In genomic region chr12:106986625-106987389, GRCh38 we compare ENCODE assay signal across 8 cellular contexts. TPM values are rescaled to one million over a fixed set of nuclear protein-coding genes. Genes with fewer than 3 reads are reported as not detected.
DNase-seq lines count a peak whose midpoint lies in the region; ATAC-seq and TF ChIP-seq lines count a peak whose summit lies in the region.

MTERF2 (minus strand) TSS chr12:106987146; CDS start chr12:106978714, 8,432 bp downstream.

- TF ChIP-seq CTCF in cardiac muscle cell (IDR thresholded peaks at IDR 0.05; ENCODE audit: low read depth, low read length) (no peak), parathyroid adenoma (IDR thresholded peaks at IDR 0.05) (no peak), tibial artery (IDR thresholded peaks at IDR 0.05) (no peak)

- intact Hi-C loops in tibial artery (cut with DNase I; ENCODE audit: low total_unique reads): loop anchor here (2.0 kb wide), 1 partner anchor 30 kb away; no protein-coding TSS in a partner anchor

- H3K36me3 ChIP-seq in adipocyte (ENCODE audit: control insufficient read depth, insufficient read depth, low read length, severe bottlenecking): peaks cover 16% of the 10 kb centered on the region
- peaks cover 5% of the 10 kb centered on the region for H3K36me3 ChIP-seq in cardiac muscle cell
- no peaks in the 10 kb centered on the region for H3K36me3 ChIP-seq in parathyroid adenoma (ENCODE audit: control insufficient read depth, insufficient read depth, low read length)
- peaks cover 0 to 8% (median 0%) of the 10 kb centered on the region in 3 donors for H3K36me3 ChIP-seq in tibial artery

- peaks cover 40% of the 10 kb centered on the region for H3K4me1 ChIP-seq in adipocyte (ENCODE audit: control insufficient read depth, insufficient read depth, low read length)
- H3K4me1 ChIP-seq in cardiac muscle cell (ENCODE audit: low read depth): peaks cover 11% of the 10 kb centered on the region
- peaks cover 15% of the 10 kb centered on the region for H3K4me1 ChIP-seq in parathyroid adenoma
- peaks cover 0 to 40% (median 31%) of the 10 kb centered on the region in 4 donors for H3K4me1 ChIP-seq in tibial artery

- H2AFZ ChIP-seq in parathyroid adenoma: peak within 1 kb of the TSS; percentile 91

- H3K9ac ChIP-seq in adipocyte (ENCODE audit: low read length) (peak within 1 kb of the TSS; percentile 95), parathyroid adenoma (peak within 1 kb of the TSS; percentile 74)

- H3K9me3 ChIP-seq in adipocyte (ENCODE audit: control insufficient read depth, low read length) (no peaks in the 10 kb centered on the region), cardiac muscle cell (ENCODE audit: low read depth) (no peaks in the 10 kb centered on the region), parathyroid adenoma (ENCODE audit: control insufficient read depth, low read length) (no peaks in the 10 kb centered on the region), tibial artery (no peaks in the 10 kb centered on the region)

- peak within 1 kb of the TSS; percentile 83 for H3K27ac ChIP-seq in cardiac muscle cell
- peak within 1 kb of the TSS; percentile 76 for H3K27ac ChIP-seq in parathyroid adenoma
- peak within 1 kb of the TSS; percentile 93 to 95 for H3K27ac ChIP-seq in tibial artery

- H3K4me2 ChIP-seq in parathyroid adenoma (ENCODE audit: low read length): peak within 1 kb of the TSS; percentile 68

- H3K4me3 ChIP-seq in GM08714 (ENCODE audit: low read length): peak within 1 kb of the TSS; percentile 83
- peak within 1 kb of the TSS; percentile 93 for H3K4me3 ChIP-seq in adipocyte (ENCODE audit: low read length)
- peak within 1 kb of the TSS; percentile 70 for H3K4me3 ChIP-seq in cardiac muscle cell
- H3K4me3 ChIP-seq in parathyroid adenoma (ENCODE audit: low read depth, low read length): peak within 1 kb of the TSS; percentile 90
- peak within 1 kb of the TSS; percentile 69 to 81 for H3K4me3 ChIP-seq in tibial artery

- DNase-seq in NCI-H1092 (lab: John Stamatoyannopoulos, UW) (peak; percentile 85), SW 1271 (lab: John Stamatoyannopoulos, UW) (peak; percentile 84 to 89), adipocyte (ENCODE audit: low read depth) (peak; percentile 99), cardiac muscle cell (ENCODE audit: low read depth in 1 of 2, low spot score in 1 of 2) (peak; percentile 96 to 97), tibial artery (peak; percentile 94 to 97)

- ATAC-seq in HG02588 (IDR thresholded peaks at IDR 0.05; ENCODE audit: unreplicated experiment): peak; percentile 93

- no peaks in the 10 kb centered on the region for H3K79me2 ChIP-seq in parathyroid adenoma

- H3K27me3 ChIP-seq in adipocyte (replicated peaks; ENCODE audit: control insufficient read depth, insufficient read depth, low read length) (no peaks in the 10 kb centered on the region), cardiac muscle cell (no peaks in the 10 kb centered on the region), parathyroid adenoma (ENCODE audit: control insufficient read depth, insufficient read depth, low read length) (no peaks in the 10 kb centered on the region), tibial artery (no peaks in the 10 kb centered on the region)

RNA-seq across cellular contexts. Expression of gene MTERF2, which starts in this region (rescaled TPM):
- total RNA-seq in cardiac muscle cell: 32.0 and 52.0 TPM in 2 replicates
- 66.1 and 84.8 TPM in 2 replicates for polyA plus RNA-seq in cardiac muscle cell

Comparison
In these comparisons a context has a peak if more than half of its experiments do, and no peak if none do; other contexts are left out.
1. Peak in every context shown above with its lines: DNase-seq, ATAC-seq, H3K4me3 ChIP-seq and H3K27ac ChIP-seq.